Comparison of ENCODE assay signal across 21 cellular contexts in the genomic region with DNA sequence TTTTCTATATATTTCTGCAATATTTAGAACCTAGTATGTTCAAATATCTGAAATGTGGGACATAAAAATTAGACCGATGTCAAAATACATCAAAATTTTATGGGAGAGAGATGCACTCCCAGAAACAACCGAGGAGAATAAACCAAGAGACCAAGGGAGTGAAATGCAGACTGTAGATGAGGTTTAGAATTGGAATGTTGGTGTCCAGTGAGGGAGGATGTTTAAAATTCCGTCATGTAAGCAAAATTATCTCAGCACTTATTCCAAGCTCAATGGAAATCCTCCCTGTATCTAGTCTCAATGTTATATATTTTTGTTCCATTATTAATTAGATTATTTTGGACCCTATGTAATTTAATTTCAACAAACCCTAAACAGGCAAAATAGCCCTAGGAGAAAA.
DNase-seq lines count a peak whose midpoint lies in the region; ATAC-seq, FAIRE-seq and TF ChIP-seq lines count a peak whose summit lies in the region.
"Had no signal": no experiment of that assay in that cellular context is flagged by ENCODE, and none has a peak within 500 bp of the region (broad histone marks: within the 10 kb centered on the region; RNA-seq: fewer than 3 reads in every experiment).

No MANE protein-coding gene starts in this region.

- DNase-seq in AG08395 (ENCODE audit: low spot score) (peak; percentile 10), IMR-90 (peak; percentile 33), osteoblast (ENCODE audit: insufficient read length, low spot score, missing footprints) (peak; percentile 61), NCI-H146 (lab: John Stamatoyannopoulos, UW) (no peak), NCI-H446 (lab: John Stamatoyannopoulos, UW) (no peak)
- DNase-seq: CD8-positive, alpha-beta T cell; DMS 273 treated with DMSO at 0.1 percent for 48 hours; DMS79; GM23248; HFFc6; KG1; MG63; NCI-H1105 treated with DMSO at 0.1 percent for 48 hours; NCI-H2029; NCI-H69; Right ventricle myocardium superior; RPMI8226 had no signal

- TF ChIP-seq CTCF in IMR-90 (conservative IDR thresholded peaks at IDR 0.05; ENCODE audit: low read depth, low read length) (no peak), osteoblast (IDR thresholded peaks at IDR 0.05; ENCODE audit: extremely low read depth, low read depth, low read length) (no peak)

- H3K4ac ChIP-seq in IMR-90 (ENCODE audit: low read depth, low read length): no peak overlapping the region

- intact Hi-C loops in IMR-90 (cut with micrococcal nuclease): no loop called here

- no peak overlapping the region for H2BK120ac ChIP-seq in IMR-90 (ENCODE audit: low read depth, low read length)

- in situ Hi-C loops in IMR-90 (cut with MboI; ENCODE audit: low sequenced_read_pairs): no loop called here

- no peak overlapping the region for H2BK15ac ChIP-seq in IMR-90 (ENCODE audit: low read depth, low read length)

- dilution Hi-C loops in IMR-90 (cut with HindIII; ENCODE audit: low sequenced_read_pairs, unreplicated experiment): no loop called here

- H4K8ac ChIP-seq in IMR-90 (ENCODE audit: low read depth in 2 of 2, low read length in 2 of 2): no peak overlapping the region; a peak in 1 of 4 replicates

- H3K9me1 ChIP-seq in IMR-90 (ENCODE audit: insufficient read depth, low read length): no peaks in the 10 kb centered on the region

- no TSS peak for BruUV-seq in IMR-90 (replicated peaks; lab: Mats Ljungman, UMichigan)

- H3K27me3 ChIP-seq in IMR-90 (ENCODE audit: control insufficient read depth, insufficient read depth, low read length) (no peaks in the 10 kb centered on the region), osteoblast (ENCODE audit: insufficient read depth, low read length) (no peaks in the 10 kb centered on the region)
- H3K27me3 ChIP-seq: MG63 had no signal

- no peak overlapping the region for H2BK20ac ChIP-seq in IMR-90 (ENCODE audit: low read depth, low read length)

- POLR2A ChIA-PET in IMR-90 (lab: Charles Lee; ENCODE audit: unreplicated experiment): no interaction called here

- no CpG with 5 or more reads among the region's 3 CpGs for WGBS in IMR-90 (ENCODE audit: extremely low coverage in 2 of 2, insufficient read length in 1 of 2), 2 experiments

- ATAC-seq in IMR-90 (ENCODE audit: low read depth) (peak; percentile 54), GM18873 (IDR thresholded peaks at IDR 0.05; ENCODE audit: low FRiP score, unreplicated experiment) (no peak)
- ATAC-seq: CD8-positive, alpha-beta T cell had no signal

- no peaks in the 10 kb centered on the region for H3K79me2 ChIP-seq in osteoblast (ENCODE audit: insufficient read depth, low read length)

- H3K4me3 ChIP-seq in IMR-90 (ENCODE audit: insufficient read depth, low read depth, low read length): no peak overlapping the region
- no peak overlapping the region for H3K4me3 ChIP-seq in osteoblast (ENCODE audit: insufficient read depth, low read length)
- H3K4me3 ChIP-seq: GM23248, HAP-1, MG63 had no signal

- H2AK5ac ChIP-seq in IMR-90 (ENCODE audit: low read depth, low read length): no peak overlapping the region

- H3K79me1 ChIP-seq in IMR-90 (ENCODE audit: low read depth in 1 of 2, low read length in 2 of 2): no peaks in the 10 kb centered on the region

- H3K9ac ChIP-seq in IMR-90 (ENCODE audit: low read depth, low read length): no peak overlapping the region
- H3K9ac ChIP-seq: GM23248 had no signal

- H4K20me1 ChIP-seq in IMR-90 (ENCODE audit: insufficient read depth, low read length): no peaks in the 10 kb centered on the region
- no peaks in the 10 kb centered on the region for H4K20me1 ChIP-seq in osteoblast (ENCODE audit: insufficient read depth, low read length)

- no peak overlapping the region for H4K5ac ChIP-seq in IMR-90 (ENCODE audit: low read depth, low read length)

- no peak overlapping the region for H2AK9ac ChIP-seq in IMR-90 (replicated peaks; ENCODE audit: low read depth, low read length, poor library complexity)

- no peak for TF ChIP-seq RAD21 in IMR-90 (IDR thresholded peaks at IDR 0.05; ENCODE audit: low read length)

- H3K14ac ChIP-seq in IMR-90 (replicated peaks; ENCODE audit: low read depth, low read length): no peak overlapping the region

- H4K91ac ChIP-seq in IMR-90 (ENCODE audit: insufficient read depth, low read depth, low read length): no peak overlapping the region

- H3K36me3 ChIP-seq in IMR-90 (ENCODE audit: control insufficient read depth, insufficient read depth, low read length) (no peaks in the 10 kb centered on the region), osteoblast (ENCODE audit: insufficient read depth, low read length) (no peaks in the 10 kb centered on the region)
- H3K36me3 ChIP-seq: HAP-1, MG63 had no signal

- no peak overlapping the region for H3K56ac ChIP-seq in IMR-90 (ENCODE audit: extremely low read depth, insufficient read depth, low read length)

- H3K4me1 ChIP-seq in IMR-90 (ENCODE audit: control insufficient read depth, insufficient read depth, low read length) (no peaks in the 10 kb centered on the region; the same call in 1 of the 2 replicates), osteoblast (ENCODE audit: insufficient read depth, low read length) (no peaks in the 10 kb centered on the region)

- H3K4me2 ChIP-seq in IMR-90 (ENCODE audit: low read depth, low read length) (no peak overlapping the region), osteoblast (ENCODE audit: insufficient read depth, low read length) (no peak overlapping the region)

- CTCF ChIA-PET in IMR-90 (lab: Yijun Ruan, JAX): no interaction called here

- H2AFZ ChIP-seq in IMR-90 (replicated peaks; ENCODE audit: low read length, poor library complexity): no peak overlapping the region
- H2AFZ ChIP-seq in osteoblast (ENCODE audit: low read length): no peak overlapping the region
- H2AFZ ChIP-seq: GM23248 had no signal

- FAIRE-seq in endometrium (lab: Jason Lieb, UNC): peak; percentile 96

- TF ChIP-seq POLR2A in IMR-90 (IDR thresholded peaks at IDR 0.05; ENCODE audit: low read depth, low read length): no peak

- no peak overlapping the region for H3K18ac ChIP-seq in IMR-90 (ENCODE audit: low read depth, low read length)

- H3K9me3 ChIP-seq in IMR-90 (ENCODE audit: control insufficient read depth, insufficient read depth, low read length): no peaks in the 10 kb centered on the region
- H3K9me3 ChIP-seq in osteoblast (ENCODE audit: low read depth, low read length): no peaks in the 10 kb centered on the region
- H3K9me3 ChIP-seq: HAP-1, MG63 had no signal

- no peak overlapping the region for H3K23ac ChIP-seq in IMR-90 (ENCODE audit: low read depth, low read length)

- no peak overlapping the region for H2BK5ac ChIP-seq in IMR-90 (ENCODE audit: low read depth, low read length, poor library complexity, severe bottlenecking)

- H3K27ac ChIP-seq in IMR-90 (ENCODE audit: insufficient read depth, low read length) (no peak overlapping the region), osteoblast (ENCODE audit: low read depth, low read length) (no peak overlapping the region)
- H3K27ac ChIP-seq: C4-2B, GM23248 had no signal

TF ChIP-seq in IMR-90, 13 proteins besides CTCF, POLR2A, EP300 and RAD21:
- TF ChIP-seq NFE2L2 (IDR thresholded peaks at IDR 0.05; ENCODE audit: low read depth, low read length) (no peak), MAFK (IDR thresholded peaks at IDR 0.05; ENCODE audit: low read depth, low read length) (peak; percentile 96)

Comparison
In these comparisons a context has a peak if more than half of its experiments do, and no peak if none do; other contexts are left out.
1. DNase-seq: peak in AG08395 (single experiment), IMR-90 (single experiment) and osteoblast (single experiment); none in NCI-H146 (single experiment) and NCI-H446 (0 of 2).